Comparison of ENCODE assay signal across 8 cellular contexts in the genomic region with DNA sequence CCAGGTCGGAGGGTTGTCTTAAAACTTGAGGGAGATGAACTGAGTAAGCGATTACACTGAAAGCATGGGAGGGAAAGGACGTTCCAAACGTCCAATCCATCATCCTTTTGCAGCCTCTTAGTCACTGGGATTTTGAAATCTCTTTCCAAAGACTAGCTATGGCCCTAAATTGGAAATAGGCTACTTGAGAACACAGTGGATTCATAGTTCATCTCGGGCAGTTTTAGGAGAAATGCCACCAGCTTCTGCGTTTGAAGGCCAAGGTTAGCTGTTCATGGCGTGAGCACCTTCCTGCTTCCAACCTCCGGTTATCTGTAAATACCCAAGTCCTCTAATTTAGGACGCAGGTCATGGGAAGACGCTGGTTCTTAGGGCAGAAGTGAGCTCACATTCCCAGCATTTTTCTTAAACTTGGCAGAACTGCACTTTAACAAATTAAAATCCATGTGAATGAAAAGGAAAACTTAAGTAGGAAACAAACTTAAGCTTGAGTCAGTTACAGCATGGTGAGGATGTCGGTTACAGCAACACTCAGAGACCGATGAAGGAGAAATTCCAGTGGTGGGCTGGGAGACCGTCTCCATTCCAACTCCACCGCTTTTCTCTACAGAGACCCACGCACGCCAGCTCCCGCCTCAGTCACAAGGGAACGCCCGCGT. TPM values are rescaled to one million over a fixed set of nuclear protein-coding genes. Genes with fewer than 3 reads are reported as not detected.
A peak's percentile ranks its signal among the peaks of the same experiment; 100 is the strongest.
DNase-seq lines count a peak whose midpoint lies in the region; ATAC-seq and TF ChIP-seq lines count a peak whose summit lies in the region.

No MANE protein-coding gene starts in this region.

- H3K27me3 ChIP-seq in Panc1 (ENCODE audit: control insufficient read depth, insufficient read depth, low read length) = peaks cover 4% of the 10 kb centered on the region; the same call in 1 of the 2 replicates
- H3K27me3 ChIP-seq in osteoblast (ENCODE audit: insufficient read depth, low read length) = peaks cover 23% of the 10 kb centered on the region

- H3K9me3 Mint-ChIP-seq in activated naive CD4-positive, alpha-beta T cell treated with anti-CD3 and anti-CD28 coated beads, Interleukin-2, amount 10 ng/mL, durations not matched to agents 7 days and 5 days = no peaks in the 10 kb centered on the region

- POLR2A ChIA-PET in Panc1 (lab: Charles Lee) = no interaction called here

- peak overlapping the region; percentile 89 for H2AFZ ChIP-seq in osteoblast (ENCODE audit: low read length)

- in situ Hi-C loops in Panc1 (cut with HindIII; ENCODE audit: low pct_unique_long_range_greater_than_20kb, low sequenced_read_pairs) = no loop called here

- TF ChIP-seq CTCF in Panc1 (IDR thresholded peaks at IDR 0.05) (no peak), epithelial cell of proximal tubule (conservative IDR thresholded peaks at IDR 0.05; ENCODE audit: low read depth, low read length) (no peak), osteoblast (IDR thresholded peaks at IDR 0.05; ENCODE audit: extremely low read depth, low read depth, low read length) (no peak)

- H3K4me2 ChIP-seq in osteoblast (ENCODE audit: insufficient read depth, low read length) = peak overlapping the region; percentile 98

- H3K36me3 ChIP-seq in Panc1 (ENCODE audit: control insufficient read depth, insufficient read depth, low read length) (no peaks in the 10 kb centered on the region), osteoblast (ENCODE audit: insufficient read depth, low read length) (no peaks in the 10 kb centered on the region)

- no peaks in the 10 kb centered on the region for H4K20me1 ChIP-seq in osteoblast (ENCODE audit: insufficient read depth, low read length)

- no peaks in the 10 kb centered on the region for H3K79me2 ChIP-seq in osteoblast (ENCODE audit: insufficient read depth, low read length)

- peak overlapping the region; percentile 64 for H3K27ac Mint-ChIP-seq in activated naive CD4-positive, alpha-beta T cell treated with anti-CD3 and anti-CD28 coated beads, Interleukin-2, amount 10 ng/mL, durations not matched to agents 7 days and 5 days

- peak overlapping the region; percentile 84 for H3K4me3 Mint-ChIP-seq in activated naive CD4-positive, alpha-beta T cell treated with anti-CD3 and anti-CD28 coated beads, Interleukin-2, amount 10 ng/mL, durations not matched to agents 7 days and 5 days

- H3K27me3 Mint-ChIP-seq in activated naive CD4-positive, alpha-beta T cell treated with anti-CD3 and anti-CD28 coated beads, Interleukin-2, amount 10 ng/mL, durations not matched to agents 7 days and 5 days = peaks cover 56% of the 10 kb centered on the region

- intact Hi-C loops in Panc1 (cut with micrococcal nuclease; ENCODE audit: unreplicated experiment) = loop anchor here (10.0 kb wide), 1 partner anchor 452 kb away; no protein-coding TSS in a partner anchor

- no TSS peak for BruUV-seq in Panc1 (replicated peaks; lab: Mats Ljungman, UMichigan)

- H3K27ac ChIP-seq in Panc1 (ENCODE audit: low read length) = peak overlapping the region; percentile 92
- H3K27ac ChIP-seq in osteoblast (ENCODE audit: low read depth, low read length) = peak overlapping the region; percentile 86

- no peak for ATAC-seq in Panc1
- no peak for ATAC-seq in HG02938 (IDR thresholded peaks at IDR 0.05; ENCODE audit: unreplicated experiment)

- H3K4me3 ChIP-seq in Panc1 (ENCODE audit: low read depth in 2 of 2, low read length in 2 of 2) (peak overlapping the region; percentile 85 to 90), epithelial cell of proximal tubule (ENCODE audit: low read depth, low read length) (peak overlapping the region; percentile 72), osteoblast (ENCODE audit: insufficient read depth, low read length) (peak overlapping the region; percentile 76)

- H3K4me1 ChIP-seq in Panc1 (ENCODE audit: control insufficient read depth, insufficient read depth, low read length) (peaks cover 6% of the 10 kb centered on the region), osteoblast (ENCODE audit: insufficient read depth, low read length) (peaks cover 17% of the 10 kb centered on the region)

- peaks cover 23% of the 10 kb centered on the region for H3K4me1 Mint-ChIP-seq in activated naive CD4-positive, alpha-beta T cell treated with anti-CD3 and anti-CD28 coated beads, Interleukin-2, amount 10 ng/mL, durations not matched to agents 7 days and 5 days

- H3K9me3 ChIP-seq in Panc1 (ENCODE audit: control insufficient read depth, insufficient read depth, low read depth, low read length) (no peaks in the 10 kb centered on the region), osteoblast (ENCODE audit: low read depth, low read length) (no peaks in the 10 kb centered on the region)

- CTCF ChIA-PET in activated naive CD4-positive, alpha-beta T cell treated with anti-CD3 and anti-CD28 coated beads, Interleukin-2, amount 10 ng/mL, durations not matched to agents 7 days and 5 days (lab: Charles Lee) = interaction anchor here (0.7 to 1.2 kb wide), 4 partner anchors 14 to 199 kb away, joined by 3 to 4 read pairs (median 3); no protein-coding TSS in a partner anchor
- CTCF ChIA-PET in Panc1 (lab: Charles Lee) = interaction anchor here (0.6 kb wide), 2 partner anchors 312 to 615 kb away, joined by 3 to 4 read pairs; no protein-coding TSS in a partner anchor

- DNase-seq in activated naive CD4-positive, alpha-beta T cell treated with anti-CD3 and anti-CD28 coated beads, Interleukin-2, amount 10 ng/mL, durations not matched to agents 7 days and 5 days = no peak
- DNase-seq in activated naive CD4-positive, alpha-beta T cell (lab: John Stamatoyannopoulos, UW) = no peak
- no peak for DNase-seq in Panc1 (ENCODE audit: low read depth, low spot score)
- no peak for DNase-seq in epithelial cell of proximal tubule (ENCODE audit: low read depth)
- peak; percentile 69 for DNase-seq in osteoblast (ENCODE audit: insufficient read length, low spot score, missing footprints)
- no peak for DNase-seq in HUDEP-2 (lab: John Stamatoyannopoulos, UW; ENCODE audit: unreplicated experiment in 76 of 76)
- no peak for DNase-seq in dermis blood vessel endothelial cell

- no peaks in the 10 kb centered on the region for H3K36me3 Mint-ChIP-seq in activated naive CD4-positive, alpha-beta T cell treated with anti-CD3 and anti-CD28 coated beads, Interleukin-2, amount 10 ng/mL, durations not matched to agents 7 days and 5 days

RNA-seq across cellular contexts. Expression of a gene that starts 0.7 kb away (rescaled TPM):
- total RNA-seq in Panc1 (2021; ENCODE audit: unreplicated experiment) (6.3 TPM), epithelial cell of proximal tubule (0.22 and 3.7 TPM in 2 replicates), osteoblast (0.29 and 1.1 TPM in 2 replicates), dermis blood vessel endothelial cell (0.17 and 1.1 TPM in 2 replicates)
- 6.5 TPM for polyA plus RNA-seq in Panc1 (2012; ENCODE audit: insufficient read length)
